16 cellular contexts compared by ENCODE assay signal in the genomic region with DNA sequence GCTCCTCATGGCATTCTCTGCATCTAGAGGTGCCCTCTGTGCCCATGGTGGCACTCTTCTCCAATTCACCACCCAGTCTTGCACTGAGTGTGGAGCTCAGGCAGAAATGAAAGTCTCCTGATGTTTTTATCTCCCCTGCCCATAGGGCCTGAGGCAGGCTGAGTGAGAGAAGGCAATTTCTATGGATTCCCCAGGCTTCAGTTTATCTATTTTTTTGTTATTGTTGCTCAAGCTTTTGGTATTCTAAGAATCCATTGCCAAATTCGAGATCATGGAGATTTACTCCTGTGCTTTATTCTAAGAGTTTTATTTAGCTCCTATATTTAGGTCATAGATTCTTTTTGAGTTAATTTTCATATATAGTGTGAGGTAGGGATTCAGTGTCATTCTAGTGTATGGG. TPM values are rescaled to one million over a fixed set of nuclear protein-coding genes. Genes with fewer than 3 reads are reported as not detected.
DNase-seq lines count a peak whose midpoint lies in the region; ATAC-seq and TF ChIP-seq lines count a peak whose summit lies in the region.
"Had no signal": no experiment of that assay in that cellular context is flagged by ENCODE, and none has a peak within 500 bp of the region (broad histone marks: within the 10 kb centered on the region; RNA-seq: fewer than 3 reads in every experiment).

No MANE protein-coding gene starts in this region.

- peaks cover 34% of the 10 kb centered on the region for H3K4me1 ChIP-seq in osteoblast (ENCODE audit: insufficient read depth, low read length)

- no peak overlapping the region for H2AFZ ChIP-seq in osteoblast (ENCODE audit: low read length)

- peak; percentile 72 for DNase-seq in EL
- peak; percentile 50 for DNase-seq in amniotic epithelial cell (ENCODE audit: low read depth)
- peak; percentile 56 for DNase-seq in cardiac septum (ENCODE audit: low spot score)
- DNase-seq in osteoblast (ENCODE audit: insufficient read length, low spot score, missing footprints) = no peak
- no peak for DNase-seq in DMS79 (lab: John Stamatoyannopoulos, UW)
- no peak for DNase-seq in NCI-H2227 treated with DMSO at 0.1 percent for 48 hours (lab: John Stamatoyannopoulos, UW)
- no peak for DNase-seq in T-helper 1 cell
- DNase-seq: activated CD4-positive, alpha-beta T cell treated with anti-CD3 and anti-CD28 coated beads, Interleukin-2, amount 10 ng/mL, durations not matched to agents 24 days and 14 days; central memory CD4-positive, alpha-beta T cell; immature natural killer cell; NCI-H1105 treated with DMSO at 0.1 percent for 48 hours; NCI-H2171 treated with DMSO at 0.1 percent for 48 hours; occipital lobe; SHP77 had no signal

- H3K4me2 ChIP-seq in osteoblast (ENCODE audit: insufficient read depth, low read length) = peak overlapping the region; percentile 40

- H3K79me2 ChIP-seq in osteoblast (ENCODE audit: insufficient read depth, low read length) = no peaks in the 10 kb centered on the region

- no peaks in the 10 kb centered on the region for H4K20me1 ChIP-seq in osteoblast (ENCODE audit: insufficient read depth, low read length)

- no peaks in the 10 kb centered on the region for H3K9me3 ChIP-seq in osteoblast (ENCODE audit: low read depth, low read length)

- TF ChIP-seq CTCF in osteoblast (IDR thresholded peaks at IDR 0.05; ENCODE audit: extremely low read depth, low read depth, low read length) = no peak

- intact Hi-C loops in cardiac septum (cut with DNase I) = loop anchor here (2.0 to 5.0 kb wide), 2 partner anchors 41 to 140 kb away; partner anchors contain the start of gene TSPAN18

- ATAC-seq in GM18909 (IDR thresholded peaks at IDR 0.05; ENCODE audit: poor library complexity, unreplicated experiment) = no peak

- no peaks in the 10 kb centered on the region for H3K36me3 ChIP-seq in osteoblast (ENCODE audit: insufficient read depth, low read length)

- no peaks in the 10 kb centered on the region for H3K27me3 ChIP-seq in osteoblast (ENCODE audit: insufficient read depth, low read length)

- H3K4me3 ChIP-seq in osteoblast (ENCODE audit: insufficient read depth, low read length) = peak overlapping the region; percentile 10
- H3K4me3 ChIP-seq: skin epidermis had no signal

- H3K27ac ChIP-seq in osteoblast (ENCODE audit: low read depth, low read length) = peak overlapping the region; percentile 89

RNA-seq across cellular contexts. Expression of gene TSPAN18, which starts 40.7 kb away (rescaled TPM):
- total RNA-seq in cardiac septum = 153 TPM
- 3.2 and 5.8 TPM in 2 replicates for total RNA-seq in osteoblast

Comparison
In these comparisons a context has a peak if more than half of its experiments do, and no peak if none do; other contexts are left out.
1. DNase-seq: peak in EL (single experiment), amniotic epithelial cell (single experiment) and cardiac septum (single experiment); none in osteoblast (single experiment), DMS79 (single experiment), NCI-H2227 treated with DMSO at 0.1 percent for 48 hours (single experiment) and T-helper 1 cell (0 of 5).
2. RNA of gene TSPAN18, which starts 40.7 kb away (total RNA-seq): 153 TPM in cardiac septum (single experiment); 3.2 to 5.8 TPM in osteoblast; every median in the first group is over 10 times any median in the second.